Comparison of ENCODE assay signal across 10 cellular contexts in the genomic region with DNA sequence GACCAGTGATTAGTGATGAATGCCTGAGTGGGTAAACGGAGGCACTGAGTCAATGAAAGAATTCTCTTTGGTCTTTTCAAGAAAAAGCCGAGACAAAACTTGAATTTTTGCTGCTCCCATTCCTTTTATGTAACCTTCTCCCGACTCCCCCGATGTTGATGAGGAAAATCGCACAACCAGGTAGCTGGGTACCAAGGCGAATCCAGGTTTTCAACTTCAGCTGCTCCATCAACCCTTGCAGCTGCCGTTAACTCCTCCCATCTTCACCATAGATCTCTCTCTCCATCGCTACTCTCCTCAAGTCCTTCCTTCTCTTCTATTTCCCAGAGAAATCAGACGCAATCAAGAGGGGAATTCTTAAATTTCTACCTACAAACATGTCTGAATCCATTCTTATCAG. TPM values are rescaled to one million over a fixed set of nuclear protein-coding genes. Genes with fewer than 3 reads are reported as not detected.
DNase-seq lines count a peak whose midpoint lies in the region; ATAC-seq, FAIRE-seq and TF ChIP-seq lines count a peak whose summit lies in the region.
"Had no signal": no experiment of that assay in that cellular context is flagged by ENCODE, and none has a peak within 500 bp of the region (broad histone marks: within the 10 kb centered on the region; RNA-seq: fewer than 3 reads in every experiment).

No MANE protein-coding gene starts in this region.

- no peak for TF ChIP-seq EP300 in A549 (IDR thresholded peaks at IDR 0.05)

- no peak overlapping the region for H4K8ac ChIP-seq in mesenchymal stem cell (ENCODE audit: low read length)

- WGBS in A549 (ENCODE audit: missing lambda C conversion rate): 14% methylated on average over 9 of the region's 9 CpGs
- WGBS in GM23248 (ENCODE audit: low coverage in 1 of 2, low lambda C conversion rate in 2 of 2, missing lambda C conversion rate in 2 of 2), 2 experiments: 1 to 3% methylated on average over 9 of the region's 9 CpGs
- 22% methylated on average over 9 of the region's 9 CpGs for WGBS in mesenchymal stem cell

- TF ChIP-seq CTCF in A549 (IDR thresholded peaks at IDR 0.05) (no peak), brain microvascular endothelial cell (IDR thresholded peaks at IDR 0.05; ENCODE audit: low read depth, low read length, missing control alignments) (no peak)

- CTCF ChIA-PET in A549 (lab: Yijun Ruan, JAX): interaction anchor here (0.9 to 20.0 kb wide), 18 partner anchors 8 to 171 kb away, joined by 3 to 341 read pairs (median 10); no protein-coding TSS in a partner anchor

- no peak overlapping the region for H3K23ac ChIP-seq in mesenchymal stem cell (ENCODE audit: low read length in 2 of 2)

- no peak overlapping the region for H3K18ac ChIP-seq in mesenchymal stem cell (ENCODE audit: low read depth in 1 of 2, low read length in 2 of 2)

- H3K79me2 ChIP-seq in GM23248 (ENCODE audit: insufficient read depth): no peaks in the 10 kb centered on the region

- ATAC-seq in A549 (no peak), esophagus mucosa (no peak)

- no peak overlapping the region for H2BK12ac ChIP-seq in mesenchymal stem cell (ENCODE audit: low read length in 2 of 2)

- H4K91ac ChIP-seq in mesenchymal stem cell (ENCODE audit: low read length): no peak overlapping the region

- FAIRE-seq in A549 (lab: Jason Lieb, UNC): no peak

- no peak overlapping the region for H2BK15ac ChIP-seq in mesenchymal stem cell (ENCODE audit: low read depth, poor library complexity, severe bottlenecking)

- no peak overlapping the region for H2BK5ac ChIP-seq in mesenchymal stem cell (ENCODE audit: low read depth, low read length, poor library complexity, severe bottlenecking)

- no peaks in the 10 kb centered on the region for H3K36me3 ChIP-seq in GM23248 (ENCODE audit: low read depth)
- H3K36me3 ChIP-seq in brain microvascular endothelial cell (replicated peaks): no peaks in the 10 kb centered on the region
- no peaks in the 10 kb centered on the region for H3K36me3 ChIP-seq in mesenchymal stem cell (ENCODE audit: control insufficient read depth in 1 of 2, insufficient read depth in 2 of 2, low read depth in 1 of 2, low read length in 2 of 2)

- no peak overlapping the region for H2BK120ac ChIP-seq in mesenchymal stem cell (ENCODE audit: low read depth, low read length)

- H3K9me2 ChIP-seq in GM23248 (ENCODE audit: insufficient read depth): no peaks in the 10 kb centered on the region

- no peak overlapping the region for H3K4ac ChIP-seq in mesenchymal stem cell (ENCODE audit: low read depth in 1 of 2, low read length in 2 of 2)

- POLR2A ChIA-PET in A549 (lab: Yijun Ruan, JAX): interaction anchor here (1.3 kb wide), 1 partner anchor 21 kb away, joined by 3 read pairs; no protein-coding TSS in a partner anchor

- in situ Hi-C loops in GM23248 (cut with MboI): no loop called here
- in situ Hi-C loops in brain microvascular endothelial cell (cut with HindIII; ENCODE audit: low pct_ligation_motif_present, low sequenced_read_pairs): no loop called here

- H3K27ac ChIP-seq in A549 (peak overlapping the region in 1 of 2 experiments; percentile 69; a peak in 3 of 6 replicates), GM23248 (no peak overlapping the region; the same call in 1 of the 2 replicates), brain microvascular endothelial cell (peak overlapping the region; percentile 11), mesenchymal stem cell (ENCODE audit: low read length, poor library complexity, severe bottlenecking) (no peak overlapping the region)

- H4K20me1 ChIP-seq in GM23248 (ENCODE audit: insufficient read depth): no peaks in the 10 kb centered on the region

- H3K4me3 ChIP-seq in A549 (peak overlapping the region; percentile 55), GM23248 (peak overlapping the region; percentile 67), brain microvascular endothelial cell (ENCODE audit: low read depth, low read length) (peak overlapping the region; percentile 56), mesenchymal stem cell (ENCODE audit: insufficient read depth in 1 of 2, low read depth in 1 of 2, low read length in 2 of 2) (peak overlapping the region in 1 of 2 experiments; percentile 89)

- H3K9me3 ChIP-seq in A549 (no peaks in the 10 kb centered on the region), GM23248 (ENCODE audit: low read depth) (no peaks in the 10 kb centered on the region), mesenchymal stem cell (ENCODE audit: control insufficient read depth, low read length) (no peaks in the 10 kb centered on the region)

- H3K4me2 ChIP-seq in A549: peak overlapping the region; percentile 84
- peak overlapping the region; percentile 82 for H3K4me2 ChIP-seq in GM23248 (ENCODE audit: unreplicated experiment)
- peak overlapping the region; percentile 94 for H3K4me2 ChIP-seq in mesenchymal stem cell (ENCODE audit: low read length, poor library complexity, severe bottlenecking)

- DNase-seq in A549 (ENCODE audit: low read depth in 1 of 2, low spot score in 1 of 2) (no peak), GM23248 (peak; percentile 40), brain microvascular endothelial cell (no peak), mesenchymal stem cell (no peak), cerebellar cortex (ENCODE audit: low spot score) (no peak), D341Med (ENCODE audit: low spot score) (no peak), amniotic stem cell (lab: John Stamatoyannopoulos, UW) (no peak)

- TF ChIP-seq POLR2A in A549 (IDR thresholded peaks at IDR 0.05; ENCODE audit: low read length): no peak

- H2AFZ ChIP-seq in GM23248: peak overlapping the region; percentile 55
- no peak overlapping the region for H2AFZ ChIP-seq in mesenchymal stem cell (ENCODE audit: low read depth, low read length)

- no peaks in the 10 kb centered on the region for H3F3A ChIP-seq in GM23248 (ENCODE audit: insufficient read depth)

- peak overlapping the region; percentile 76 for H3K9ac ChIP-seq in GM23248
- H3K9ac ChIP-seq in mesenchymal stem cell (ENCODE audit: low read length): peak overlapping the region; percentile 93

- no peak for TF ChIP-seq RAD21 in A549 (conservative IDR thresholded peaks at IDR 0.05 in 1 of 2, IDR thresholded peaks at IDR 0.05 in 1 of 2)

- no peaks in the 10 kb centered on the region for H3K79me1 ChIP-seq in mesenchymal stem cell (replicated peaks; ENCODE audit: low read length, poor library complexity, severe bottlenecking)

- no peak overlapping the region for H2AK5ac ChIP-seq in mesenchymal stem cell (ENCODE audit: low read length, severe bottlenecking)

- H3K4me1 ChIP-seq in A549 (peaks cover 4% of the 10 kb centered on the region; the same call in 1 of the 3 replicates), GM23248 (ENCODE audit: insufficient read depth) (peaks cover 5% of the 10 kb centered on the region), mesenchymal stem cell (ENCODE audit: control insufficient read depth, insufficient read depth, low read depth, low read length) (peaks cover 11% of the 10 kb centered on the region)

- H3K14ac ChIP-seq in mesenchymal stem cell (ENCODE audit: low read length in 2 of 2): no peak overlapping the region

- H3K27me3 ChIP-seq in GM23248 (replicated peaks; ENCODE audit: insufficient read depth) (no peaks in the 10 kb centered on the region), brain microvascular endothelial cell (replicated peaks) (peaks cover 6% of the 10 kb centered on the region), mesenchymal stem cell (ENCODE audit: control insufficient read depth in 1 of 2, insufficient read depth in 1 of 2, low read length in 2 of 2) (peaks cover 20 to 49% of the 10 kb centered on the region in 2 experiments)

RNA-seq across cellular contexts. Expression of gene USP2, which starts 0.6 kb away (rescaled TPM):
- polyA plus RNA-seq in A549 (2011; rRNA removed) (0.30 and 0.37 TPM in 2 replicates), A549 (2017; fragmentation: RNase III; extraction: RNeasy Plus Mini Kit Qiagen cat#74134 plus additional on column Dnase treatment) (0.48 to 0.83 TPM (median 0.73 TPM) in 3 replicates), GM23248 (2016; fragmentation: Nextera tagmentation; extraction: Ambion mirVana) (0.30 and 0.33 TPM in 2 replicates)
- polyA plus RNA-seq in A549 (2012; cell fraction: cytosol; rRNA removed): 0.22 and 0.36 TPM in 2 replicates
- polyA plus RNA-seq in A549 (2012; cell fraction: nucleus; rRNA removed): 0.56 and 0.71 TPM in 2 replicates
- polyA minus RNA-seq in A549 (2011; rRNA and poly(A)+ RNA removed): 0.50 and 1.4 TPM in 2 replicates
- total RNA-seq in GM23248 (2014; rRNA removed; shearing (Covaris generic)): not detected in 2 replicates
- polyA plus RNA-seq in mesenchymal stem cell (2013, experiment 1 of 2): 0.65 TPM
- polyA plus RNA-seq in mesenchymal stem cell (2013, experiment 2 of 2): 0.60 TPM
- total RNA-seq in esophagus mucosa: 2.8 TPM

RNA-seq across cellular contexts. Expression of gene MFRP, which starts 35.6 kb away (rescaled TPM):
- polyA plus RNA-seq in A549 (2011; rRNA removed) (not detected in 2 replicates), A549 (2017; fragmentation: RNase III; extraction: RNeasy Plus Mini Kit Qiagen cat#74134 plus additional on column Dnase treatment) (not detected in 3 replicates), GM23248 (2016; fragmentation: Nextera tagmentation; extraction: Ambion mirVana) (not detected in 2 replicates)
- not detected in 2 replicates for polyA plus RNA-seq in A549 (2012; cell fraction: cytosol; rRNA removed)
- not detected in 2 replicates for polyA plus RNA-seq in A549 (2012; cell fraction: nucleus; rRNA removed)
- polyA minus RNA-seq in A549 (2011; rRNA and poly(A)+ RNA removed): not detected in 2 replicates
- total RNA-seq in GM23248 (2014; rRNA removed; shearing (Covaris generic)): 0.13 TPM in 1 of 2 replicates, not detected in the other
- polyA plus RNA-seq in mesenchymal stem cell (2013, experiment 1 of 2): not detected
- not detected for polyA plus RNA-seq in mesenchymal stem cell (2013, experiment 2 of 2)
- total RNA-seq in esophagus mucosa: not detected
- total RNA-seq: activated CD4-positive, alpha-beta T cell treated with anti-CD3 and anti-CD28 coated beads, Interleukin-2, amount 10 ng/mL, durations not matched to agents 24 days and 14 days; renal cortical epithelial cell had no signal

RNA-seq across cellular contexts. Expression of gene THY1, which starts 40.9 kb away (rescaled TPM):
- polyA plus RNA-seq in A549 (2011; rRNA removed) (7.1 and 8.5 TPM in 2 replicates), A549 (2017; fragmentation: RNase III; extraction: RNeasy Plus Mini Kit Qiagen cat#74134 plus additional on column Dnase treatment) (16.5 to 29.4 TPM (median 19.9 TPM) in 3 replicates), GM23248 (2016; fragmentation: Nextera tagmentation; extraction: Ambion mirVana) (1,640 and 1,703 TPM in 2 replicates)
- polyA plus RNA-seq in A549 (2012; cell fraction: cytosol; rRNA removed): 11.7 and 17.8 TPM in 2 replicates
- polyA plus RNA-seq in A549 (2012; cell fraction: nucleus; rRNA removed): 19.5 and 22.8 TPM in 2 replicates
- polyA minus RNA-seq in A549 (2011; rRNA and poly(A)+ RNA removed): 16.9 and 21.8 TPM in 2 replicates
- total RNA-seq in GM23248 (2014; rRNA removed; shearing (Covaris generic)): 1,197 and 1,694 TPM in 2 replicates
- polyA plus RNA-seq in mesenchymal stem cell (2013, experiment 1 of 2): 87.8 TPM
- 87.6 TPM for polyA plus RNA-seq in mesenchymal stem cell (2013, experiment 2 of 2)
- 3.6 TPM for total RNA-seq in esophagus mucosa

RNA-seq across cellular contexts. Expression of gene C1QTNF5, which starts 41.4 kb away (rescaled TPM):
- polyA plus RNA-seq in A549 (2011; rRNA removed) (not detected in 2 replicates), A549 (2017; fragmentation: RNase III; extraction: RNeasy Plus Mini Kit Qiagen cat#74134 plus additional on column Dnase treatment) (not detected in 3 replicates), GM23248 (2016; fragmentation: Nextera tagmentation; extraction: Ambion mirVana) (4.5 and 6.2 TPM in 2 replicates)
- polyA plus RNA-seq in A549 (2012; cell fraction: cytosol; rRNA removed): 0.03 TPM in 1 of 2 replicates, not detected in the other
- not detected in 2 replicates for polyA plus RNA-seq in A549 (2012; cell fraction: nucleus; rRNA removed)
- polyA minus RNA-seq in A549 (2011; rRNA and poly(A)+ RNA removed): not detected in 2 replicates
- 23.4 and 27.9 TPM in 2 replicates for total RNA-seq in GM23248 (2014; rRNA removed; shearing (Covaris generic))
- 25.1 TPM for polyA plus RNA-seq in mesenchymal stem cell (2013, experiment 1 of 2)
- 26.5 TPM for polyA plus RNA-seq in mesenchymal stem cell (2013, experiment 2 of 2)
- 2.0 TPM for total RNA-seq in esophagus mucosa
- total RNA-seq: activated CD4-positive, alpha-beta T cell treated with anti-CD3 and anti-CD28 coated beads, Interleukin-2, amount 10 ng/mL, durations not matched to agents 24 days and 14 days had no signal

RNA-seq across cellular contexts. Expression of gene RNF26, which starts 47.8 kb away (rescaled TPM):
- 23.5 and 28.4 TPM in 2 replicates for polyA plus RNA-seq in A549 (2011; rRNA removed)
- polyA plus RNA-seq in A549 (2012; cell fraction: cytosol; rRNA removed): 36.1 and 47.3 TPM in 2 replicates
- 31.5 and 31.7 TPM in 2 replicates for polyA plus RNA-seq in A549 (2012; cell fraction: nucleus; rRNA removed)
- polyA plus RNA-seq in A549 (2017; fragmentation: RNase III; extraction: RNeasy Plus Mini Kit Qiagen cat#74134 plus additional on column Dnase treatment): 23.3 to 26.5 TPM (median 25.4 TPM) in 3 replicates
- 54.7 and 63.3 TPM in 2 replicates for polyA minus RNA-seq in A549 (2011; rRNA and poly(A)+ RNA removed)
- 6.4 and 8.0 TPM in 2 replicates for total RNA-seq in GM23248 (2014; rRNA removed; shearing (Covaris generic))
- 49.5 and 53.1 TPM in 2 replicates for polyA plus RNA-seq in GM23248 (2016; fragmentation: Nextera tagmentation; extraction: Ambion mirVana)
- polyA plus RNA-seq in mesenchymal stem cell (2013, experiment 1 of 2): 30.2 TPM
- 30.5 TPM for polyA plus RNA-seq in mesenchymal stem cell (2013, experiment 2 of 2)
- total RNA-seq in esophagus mucosa: 22.2 TPM

Comparison
In these comparisons a context has a peak if more than half of its experiments do, and no peak if none do; other contexts are left out.
1. RNA of gene THY1, which starts 40.9 kb away (total RNA-seq): 1,197 to 1,694 TPM in GM23248; 3.6 TPM in esophagus mucosa (single experiment); every median in the first group is over 100 times any median in the second.
2. Peak in every context shown above with its lines, with median percentiles within 50 percentile points of each other: H3K4me2 ChIP-seq.